Comparison of ENCODE assay signal across 8 cellular contexts in the genomic region with DNA sequence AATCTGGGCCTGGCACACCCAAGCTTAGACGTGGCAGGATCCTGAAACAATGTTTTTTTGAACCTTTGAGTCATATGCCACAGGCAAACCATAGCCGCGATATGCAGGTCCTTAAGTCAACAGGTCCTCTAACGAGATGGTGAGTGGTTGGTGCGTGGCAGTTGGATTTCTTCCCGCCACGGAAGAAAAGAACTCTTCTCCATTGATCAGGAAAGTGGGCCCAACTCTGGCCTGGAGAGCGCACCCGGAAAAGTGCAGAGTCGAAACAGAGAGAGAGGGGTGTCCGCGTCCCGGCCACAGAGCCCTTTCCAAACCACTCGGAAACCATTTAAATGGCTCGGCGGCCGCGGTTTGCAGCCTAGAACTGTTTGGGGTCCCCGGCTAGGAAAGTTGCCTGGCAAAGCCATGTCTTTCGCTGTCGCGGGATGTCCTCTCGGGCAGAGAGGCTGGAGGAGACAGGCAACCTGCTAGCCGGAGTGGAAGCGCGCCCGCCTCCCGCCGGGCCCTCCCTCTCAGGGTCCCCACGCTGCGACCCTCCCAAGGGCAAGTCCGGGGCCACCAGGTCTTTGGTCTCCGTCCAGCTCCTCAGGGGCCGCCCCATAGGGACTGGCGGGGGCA. TPM values are rescaled to one million over a fixed set of nuclear protein-coding genes. Genes with fewer than 3 reads are reported as not detected.
DNase-seq lines count a peak whose midpoint lies in the region; ATAC-seq and TF ChIP-seq lines count a peak whose summit lies in the region.

No MANE protein-coding gene starts in this region.

- no peaks in the 10 kb centered on the region for H3K9me3 Mint-ChIP-seq in activated T-cell treated with anti-CD3 and anti-CD28 coated beads, Interleukin-2, amount 50 U/mL, for 4 hours

- H3K9me3 ChIP-seq in cardiac muscle cell (ENCODE audit: low read depth) (no peaks in the 10 kb centered on the region), psoas muscle (no peaks in the 10 kb centered on the region)

- H3K4me3 ChIP-seq in cardiac muscle cell: peak overlapping the region; percentile 45
- H3K4me3 ChIP-seq in psoas muscle: peak overlapping the region; percentile 59

- ATAC-seq in HG03342 (IDR thresholded peaks at IDR 0.05; ENCODE audit: unreplicated experiment) (peak; percentile 4), psoas muscle (no peak)
- no peak for ATAC-seq in activated T-cell treated with anti-CD3 and anti-CD28 coated beads, Interleukin-2, amount 50 U/mL, for 4 hours

- H3K4me1 Mint-ChIP-seq in activated T-cell treated with anti-CD3 and anti-CD28 coated beads, Interleukin-2, amount 50 U/mL, for 4 hours (ENCODE audit: low read depth): peaks cover 24% of the 10 kb centered on the region

- WGBS in psoas muscle, 3 donors: 17 to 21% (median 18%) methylated on average over 27 to 35 of the region's 35 CpGs

- H3K36me3 Mint-ChIP-seq in activated T-cell treated with anti-CD3 and anti-CD28 coated beads, Interleukin-2, amount 50 U/mL, for 4 hours (ENCODE audit: insufficient read depth): no peaks in the 10 kb centered on the region

- TF ChIP-seq CTCF in cardiac muscle cell (IDR thresholded peaks at IDR 0.05; ENCODE audit: low read depth, low read length) (no peak), psoas muscle (IDR thresholded peaks at IDR 0.05) (no peak)

- H3K4me1 ChIP-seq in cardiac muscle cell (ENCODE audit: low read depth) (peaks cover 4% of the 10 kb centered on the region), psoas muscle (no peaks in the 10 kb centered on the region)

- peaks cover 31% of the 10 kb centered on the region for H3K27me3 Mint-ChIP-seq in activated T-cell treated with anti-CD3 and anti-CD28 coated beads, Interleukin-2, amount 50 U/mL, for 4 hours (ENCODE audit: low read depth)

- peaks cover 83% of the 10 kb centered on the region for H3K27me3 ChIP-seq in cardiac muscle cell
- peaks cover 0 to 37% (median 14%) of the 10 kb centered on the region in 3 donors for H3K27me3 ChIP-seq in psoas muscle (ENCODE audit: insufficient read depth in 3 of 3, low read length in 2 of 3)

- H3K36me3 ChIP-seq in cardiac muscle cell (no peaks in the 10 kb centered on the region), psoas muscle (ENCODE audit: insufficient read depth in 1 of 2, low read depth in 1 of 2) (no peaks in the 10 kb centered on the region)

- H3K27ac ChIP-seq in cardiac muscle cell (no peak overlapping the region), psoas muscle (no peak overlapping the region)

- H3K4me3 Mint-ChIP-seq in activated T-cell treated with anti-CD3 and anti-CD28 coated beads, Interleukin-2, amount 50 U/mL, for 4 hours: peak overlapping the region; percentile 88

- intact Hi-C loops in psoas muscle (cut with DNase I): no loop called here

- peak; percentile 11 for DNase-seq in activated CD4-positive, alpha-beta T cell treated with anti-CD3 and anti-CD28 coated beads for 48 hours
- DNase-seq in activated CD4-positive, alpha-beta T cell treated with anti-CD3 and anti-CD28 coated beads for 1 hour: no peak
- DNase-seq in activated T-cell treated with anti-CD3 and anti-CD28 coated beads, Interleukin-2, amount 50 U/mL, for 4 hours: no peak
- DNase-seq in cardiac muscle cell (ENCODE audit: low read depth in 1 of 2, low spot score in 1 of 2) (peak in 1 of 2 donors; percentile 18), psoas muscle (no peak), GDM1 (lab: John Stamatoyannopoulos, UW) (no peak)
- DNase-seq in activated effector memory CD4-positive, alpha-beta T cell treated with Interleukin-2 at 50 U/mL for 16 hours: no peak

RNA-seq across cellular contexts. Expression of a gene that starts 0.8 kb away (rescaled TPM):
- 1 to 10 TPM; 1.9 to 2.3 (median 2.0) TPM for total RNA-seq in activated T-cell treated with anti-CD3 and anti-CD28 coated beads, Interleukin-2, amount 50 U/mL, for 4 hours
- total RNA-seq in cardiac muscle cell: 0.21 and 0.39 TPM in 2 replicates
- not detected in 2 replicates for polyA plus RNA-seq in cardiac muscle cell
- under 1 TPM in 2 of 4 donors, not detected in 2; 0.69 to 0.99 TPM for total RNA-seq in psoas muscle
- polyA plus RNA-seq in psoas muscle: under 1 TPM; 0.10 to 0.19 (median 0.14) TPM
